Comparison of ENCODE assay signal across 9 cellular contexts in genomic region chr22:17369553-17370035, GRCh38. TPM values are rescaled to one million over a fixed set of nuclear protein-coding genes. Genes with fewer than 3 reads are reported as not detected.
A peak's percentile ranks its signal among the peaks of the same experiment; 100 is the strongest.
DNase-seq lines count a peak whose midpoint lies in the region; ATAC-seq, FAIRE-seq and TF ChIP-seq lines count a peak whose summit lies in the region.
"Had no signal": no experiment of that assay in that cellular context is flagged by ENCODE, and none has a peak within 500 bp of the region (broad histone marks: within the 10 kb centered on the region; RNA-seq: fewer than 3 reads in every experiment).

No MANE protein-coding gene starts in this region.

- intact Hi-C loops in IMR-90 (cut with micrococcal nuclease) (loop anchor here (10.0 kb wide), 1 partner anchor 65 kb away; no protein-coding TSS in a partner anchor), left colon (cut with DNase I, micrococcal nuclease) (no loop called here)

- TF ChIP-seq CTCF in IMR-90 (conservative IDR thresholded peaks at IDR 0.05; ENCODE audit: low read depth, low read length): no peak
- TF ChIP-seq CTCF in RWPE1 (conservative IDR thresholded peaks at IDR 0.05; ENCODE audit: low read depth): no peak

- no peak overlapping the region for H3K14ac ChIP-seq in IMR-90 (replicated peaks; ENCODE audit: low read depth, low read length)

- no peak overlapping the region for H4K8ac ChIP-seq in IMR-90 (ENCODE audit: low read depth in 2 of 2, low read length in 2 of 2)

- no peak overlapping the region for H4K5ac ChIP-seq in IMR-90 (ENCODE audit: low read depth, low read length)

- H2BK5ac ChIP-seq in IMR-90 (ENCODE audit: low read depth, low read length, poor library complexity, severe bottlenecking): no peak overlapping the region

- no peaks in the 10 kb centered on the region for H3K79me1 ChIP-seq in IMR-90 (ENCODE audit: low read depth in 1 of 2, low read length in 2 of 2)

- peak; percentile 35; the same call in 1 of the 2 replicates for ATAC-seq in IMR-90 (ENCODE audit: low read depth)
- peak; percentile 15 for ATAC-seq in left colon
- ATAC-seq in HG03571 (IDR thresholded peaks at IDR 0.05; ENCODE audit: unreplicated experiment): no peak

- no peak overlapping the region for H3K4me3 ChIP-seq in IMR-90 (ENCODE audit: insufficient read depth, low read depth, low read length)
- H3K4me3 ChIP-seq in adipocyte (ENCODE audit: low read length): no peak overlapping the region

- H3K4ac ChIP-seq in IMR-90 (ENCODE audit: low read depth, low read length): no peak overlapping the region

- H2BK120ac ChIP-seq in IMR-90 (ENCODE audit: low read depth, low read length): no peak overlapping the region

- no peak overlapping the region for H3K4me2 ChIP-seq in IMR-90 (ENCODE audit: low read depth, low read length)

- no peaks in the 10 kb centered on the region; the same call in 1 of the 2 replicates for H3K9me3 ChIP-seq in IMR-90 (ENCODE audit: control insufficient read depth, insufficient read depth, low read length)
- H3K9me3 ChIP-seq in adipocyte (ENCODE audit: control insufficient read depth, low read length): no peaks in the 10 kb centered on the region

- H3K27ac ChIP-seq in IMR-90 (ENCODE audit: insufficient read depth, low read length) (no peak overlapping the region), RWPE1 (no peak overlapping the region)
- H3K27ac ChIP-seq: epithelial cell of prostate had no signal

- TF ChIP-seq RAD21 in IMR-90 (IDR thresholded peaks at IDR 0.05; ENCODE audit: low read length): no peak

- H3K36me3 ChIP-seq in IMR-90 (ENCODE audit: control insufficient read depth, insufficient read depth, low read length): no peaks in the 10 kb centered on the region
- H3K36me3 ChIP-seq in adipocyte (ENCODE audit: control insufficient read depth, insufficient read depth, low read length, severe bottlenecking): no peaks in the 10 kb centered on the region

- H2BK15ac ChIP-seq in IMR-90 (ENCODE audit: low read depth, low read length): no peak overlapping the region

- 0% methylated on average over 10 of the region's 77 CpGs; no CpG with 5 or more reads in 1 of the 2 experiments for WGBS in IMR-90 (ENCODE audit: extremely low coverage in 2 of 2, insufficient read length in 1 of 2), 2 experiments

- in situ Hi-C loops in Caki2 (cut with HindIII; ENCODE audit: low pct_unique_long_range_greater_than_20kb, low sequenced_read_pairs): no loop called here
- in situ Hi-C loops in IMR-90 (cut with MboI; ENCODE audit: low sequenced_read_pairs): no loop called here

- H2AK9ac ChIP-seq in IMR-90 (replicated peaks; ENCODE audit: low read depth, low read length, poor library complexity): no peak overlapping the region

- H3K27me3 ChIP-seq in IMR-90 (ENCODE audit: control insufficient read depth, insufficient read depth, low read length) (peaks cover 43% of the 10 kb centered on the region), adipocyte (replicated peaks; ENCODE audit: control insufficient read depth, insufficient read depth, low read length) (peaks cover 74% of the 10 kb centered on the region)

- H4K91ac ChIP-seq in IMR-90 (ENCODE audit: insufficient read depth, low read depth, low read length): no peak overlapping the region

- H3K56ac ChIP-seq in IMR-90 (ENCODE audit: extremely low read depth, insufficient read depth, low read length): no peak overlapping the region

- H2AFZ ChIP-seq in IMR-90 (replicated peaks; ENCODE audit: low read length, poor library complexity): peak overlapping the region; percentile 58

- no peak overlapping the region for H3K18ac ChIP-seq in IMR-90 (ENCODE audit: low read depth, low read length)

- DNase-seq in Caki2 (ENCODE audit: low read depth): peak; percentile 39
- no peak for DNase-seq in IMR-90
- DNase-seq in adipocyte (ENCODE audit: low read depth): peak; percentile 11
- DNase-seq in left colon: peak in 1 of 2 donors; percentile 28
- DNase-seq in stimulated activated CD8-positive, alpha-beta memory T cell treated with anti-CD3 and anti-CD28 coated beads, Interleukin-4, amount 100 ng/mL, for 48 hours: peak; percentile 36
- DNase-seq in RCC 7860 (ENCODE audit: low spot score): no peak
- DNase-seq in RWPE1 (ENCODE audit: low spot score): no peak

- H3K23ac ChIP-seq in IMR-90 (ENCODE audit: low read depth, low read length): no peak overlapping the region

- BruUV-seq in IMR-90 (replicated peaks; lab: Mats Ljungman, UMichigan): no TSS peak

- no peak overlapping the region for H3K9ac ChIP-seq in IMR-90 (ENCODE audit: low read depth, low read length)
- H3K9ac ChIP-seq in adipocyte (ENCODE audit: low read length): no peak overlapping the region

- no peak overlapping the region for H2AK5ac ChIP-seq in IMR-90 (ENCODE audit: low read depth, low read length)

- TF ChIP-seq POLR2A in IMR-90 (IDR thresholded peaks at IDR 0.05; ENCODE audit: low read depth, low read length): no peak

- POLR2A ChIA-PET in IMR-90 (lab: Charles Lee; ENCODE audit: unreplicated experiment): no interaction called here
- POLR2A ChIA-PET in RWPE1 (lab: Yijun Ruan, JAX; ENCODE audit: low non-redundant PET): no interaction called here

- no peaks in the 10 kb centered on the region for H4K20me1 ChIP-seq in IMR-90 (ENCODE audit: insufficient read depth, low read length)

- no peak for FAIRE-seq in RCC 7860 (lab: Jason Lieb, UNC)

- CTCF ChIA-PET in IMR-90 (lab: Yijun Ruan, JAX) (no interaction called here), RWPE1 (lab: Yijun Ruan, JAX) (no interaction called here)

- no peak overlapping the region for H2BK20ac ChIP-seq in IMR-90 (ENCODE audit: low read depth, low read length)

- dilution Hi-C loops in IMR-90 (cut with HindIII; ENCODE audit: low sequenced_read_pairs, unreplicated experiment): no loop called here

- H3K9me1 ChIP-seq in IMR-90 (ENCODE audit: insufficient read depth, low read length): no peaks in the 10 kb centered on the region

- H3K4me1 ChIP-seq in IMR-90 (ENCODE audit: control insufficient read depth, insufficient read depth, low read length) (peaks cover 2% of the 10 kb centered on the region; the same call in 1 of the 2 replicates), adipocyte (ENCODE audit: control insufficient read depth, insufficient read depth, low read length) (peaks cover 3% of the 10 kb centered on the region)

TF ChIP-seq in IMR-90, 13 proteins besides CTCF, POLR2A, EP300 and RAD21:
- TF ChIP-seq CEBPB (IDR thresholded peaks at IDR 0.05; ENCODE audit: low read depth, low read length): no peak
- TF ChIP-seq RCOR1 (IDR thresholded peaks at IDR 0.05; ENCODE audit: insufficient replicate concordance, low read length): no peak
- no peak for TF ChIP-seq MAZ (IDR thresholded peaks at IDR 0.05; ENCODE audit: borderline replicate concordance, low read depth, low read length)
- TF ChIP-seq USF2 (IDR thresholded peaks at IDR 0.05; ENCODE audit: low read depth, low read length): no peak
- TF ChIP-seq NFE2L2 (IDR thresholded peaks at IDR 0.05; ENCODE audit: low read depth, low read length): no peak
- TF ChIP-seq BHLHE40 (IDR thresholded peaks at IDR 0.05; ENCODE audit: low read depth, low read length): no peak
- TF ChIP-seq MAFK (IDR thresholded peaks at IDR 0.05; ENCODE audit: low read depth, low read length): no peak
- TF ChIP-seq CHD1 (IDR thresholded peaks at IDR 0.05; ENCODE audit: low read depth, low read length): no peak
- no peak for TF ChIP-seq ELK1 (IDR thresholded peaks at IDR 0.05; ENCODE audit: borderline replicate concordance, low read depth, low read length)
- TF ChIP-seq MXI1 (IDR thresholded peaks at IDR 0.05; ENCODE audit: borderline replicate concordance, low read depth, low read length): no peak
- no peak for TF ChIP-seq FOS (IDR thresholded peaks at IDR 0.05; ENCODE audit: low read depth, low read length)
- no peak for TF ChIP-seq RFX5 (IDR thresholded peaks at IDR 0.05; ENCODE audit: low read depth, low read length)
- TF ChIP-seq SMC3 (IDR thresholded peaks at IDR 0.05; ENCODE audit: low read depth, low read length): no peak

RNA-seq across cellular contexts. Expression of gene CECR2, which starts 0.3 kb away (rescaled TPM):
- 0.06 and 0.24 TPM in 2 replicates for total RNA-seq in Caki2 (2014; rRNA removed; shearing (Covaris generic); ENCODE audit: low replicate concordance)
- total RNA-seq in IMR-90 (2012; rRNA removed) (not detected in 2 replicates), left colon (under 1 TPM; 0.21 to 0.36 TPM)
- under 0.01 TPM in 1 of 2 replicates, not detected in the other for polyA plus RNA-seq in IMR-90 (2012; rRNA removed)
- not detected in 2 replicates for polyA plus RNA-seq in IMR-90 (2012; cell fraction: cytosol; rRNA removed)
- polyA plus RNA-seq in IMR-90 (2012; cell fraction: nucleus; rRNA removed; ENCODE audit: low replicate concordance): not detected in 2 replicates

Comparison
In these comparisons a context has a peak if more than half of its experiments do, and no peak if none do; other contexts are left out.
1. DNase-seq: peak in Caki2 (single experiment), adipocyte (single experiment) and stimulated activated CD8-positive, alpha-beta memory T cell treated with anti-CD3 and anti-CD28 coated beads, Interleukin-4, amount 100 ng/mL, for 48 hours (single experiment); none in IMR-90 (single experiment), RCC 7860 (single experiment) and RWPE1 (single experiment).